In genomic region chr22:44707178-44707577, GRCh38 we compare ENCODE assay signal across 25 cellular contexts. TPM values are rescaled to one million over a fixed set of nuclear protein-coding genes. Genes with fewer than 3 reads are reported as not detected.
"Had no signal": no experiment of that assay in that cellular context is flagged by ENCODE, and none has a peak within 500 bp of the region (broad histone marks: within the 10 kb centered on the region; RNA-seq: fewer than 3 reads in every experiment).

No MANE protein-coding gene starts in this region.

- H3K4me3 Mint-ChIP-seq: activated CD4-positive, alpha-beta memory T cell treated with anti-CD3 and anti-CD28 coated beads for 36 hours; activated CD4-positive, alpha-beta T cell treated with anti-CD3 and anti-CD28 coated beads, Interleukin-2, amount 10 ng/mL, durations not matched to agents 24 days and 14 days; activated naive CD4-positive, alpha-beta T cell treated with anti-CD3 and anti-CD28 coated beads, Interleukin-2, amount 10 ng/mL, durations not matched to agents 7 days and 5 days; activated T-helper 1 cell treated with anti-CD3 and anti-CD28 coated beads, Interleukin-12 subunit alpha, Interleukin-12 subunit beta, Interleukin-2, Interleukin-4 antibody, amounts not matched to agents 30 ng/mL and 10 ng/mL and 1 ng/mL, durations not matched to agents 14 hours and 24 hours and 36 hours; mesothelial cell of epicardium; T-helper 1 cell treated with Interleukin-12 subunit alpha and Interleukin-12 subunit beta and Interleukin-4 antibody, amounts not matched to agents 30 μg/mL and 1 μg/mL, for 36 hours had no signal

- H2AFZ ChIP-seq: hepatocyte, parathyroid adenoma had no signal

- H3K27me3 Mint-ChIP-seq: activated CD4-positive, alpha-beta memory T cell treated with anti-CD3 and anti-CD28 coated beads for 36 hours had no signal

- DNase-seq: activated CD4-positive, alpha-beta memory T cell treated with anti-CD3 and anti-CD28 coated beads for 36 hours; activated CD4-positive, alpha-beta T cell treated with anti-CD3 and anti-CD28 coated beads, Interleukin-2, amount 10 ng/mL, durations not matched to agents 24 days and 14 days; activated CD4-positive, CD25-positive, alpha-beta regulatory T cell treated with anti-CD3 and anti-CD28 coated beads, Interleukin-2, amount 50 U/mL, for 72 hours; activated CD8-positive, alpha-beta memory T cell treated with anti-CD3 and anti-CD28 coated beads, Interleukin-2, amount 50 U/mL, for 4 hours; activated gamma-delta T cell; activated naive CD4-positive, alpha-beta T cell treated with anti-CD3 and anti-CD28 coated beads, Interleukin-2, amount 10 ng/mL, durations not matched to agents 7 days and 5 days; activated T-cell treated with anti-CD3 and anti-CD28 coated beads, Interleukin-2, amount 50 U/mL, for 1 hour; islet precursor cell; naive B cell; nucleus accumbens; psoas muscle; stimulated activated CD4-positive, alpha-beta T cell treated with anti-CD3 and anti-CD28 coated beads, Interleukin-2, amount 100 ng/mL, for 48 hours; stimulated activated naive CD8-positive, alpha-beta T cell treated with anti-CD3 and anti-CD28 coated beads, Interleukin-15, Interleukin-2, amounts not matched to agents 100 U/mL and 50 U/mL, for 24 hours; upper lobe of left lung had no signal

- H3K27me3 ChIP-seq: hepatocyte, upper lobe of left lung, vagina had no signal

- H3K27ac ChIP-seq: coronary artery, gastroesophageal sphincter, hepatocyte, parathyroid adenoma, psoas muscle, thoracic aorta, upper lobe of left lung, vagina had no signal

- ATAC-seq: gastroesophageal sphincter; left colon; psoas muscle; stimulated activated naive CD8-positive, alpha-beta T cell treated with anti-CD3 and anti-CD28 coated beads, Interleukin-15, Interleukin-2, amounts not matched to agents 100 U/mL and 50 U/mL, for 24 hours had no signal

- H3K4me3 ChIP-seq: coronary artery, gastroesophageal sphincter, hepatocyte, psoas muscle, thoracic aorta, upper lobe of left lung, vagina had no signal

- H3K9me3 ChIP-seq: gastroesophageal sphincter, psoas muscle, thoracic aorta, upper lobe of left lung, vagina had no signal

- H3K27ac Mint-ChIP-seq: activated CD4-positive, alpha-beta memory T cell treated with anti-CD3 and anti-CD28 coated beads for 36 hours; activated CD4-positive, alpha-beta T cell treated with anti-CD3 and anti-CD28 coated beads, Interleukin-2, amount 10 ng/mL, durations not matched to agents 24 days and 14 days; activated naive CD4-positive, alpha-beta T cell treated with anti-CD3 and anti-CD28 coated beads, Interleukin-2, amount 10 ng/mL, durations not matched to agents 7 days and 5 days; activated T-helper 1 cell treated with anti-CD3 and anti-CD28 coated beads, Interleukin-12 subunit alpha, Interleukin-12 subunit beta, Interleukin-2, Interleukin-4 antibody, amounts not matched to agents 30 ng/mL and 10 ng/mL and 1 ng/mL, durations not matched to agents 14 hours and 24 hours and 36 hours; mesothelial cell of epicardium; T-helper 1 cell treated with Interleukin-12 subunit alpha and Interleukin-12 subunit beta and Interleukin-4 antibody, amounts not matched to agents 30 μg/mL and 1 μg/mL, for 36 hours had no signal

- H3K9me3 Mint-ChIP-seq: activated CD4-positive, alpha-beta memory T cell treated with anti-CD3 and anti-CD28 coated beads for 36 hours; activated CD4-positive, alpha-beta T cell treated with anti-CD3 and anti-CD28 coated beads, Interleukin-2, amount 10 ng/mL, durations not matched to agents 24 days and 14 days; activated naive CD4-positive, alpha-beta T cell treated with anti-CD3 and anti-CD28 coated beads, Interleukin-2, amount 10 ng/mL, durations not matched to agents 7 days and 5 days; activated T-helper 1 cell treated with anti-CD3 and anti-CD28 coated beads, Interleukin-12 subunit alpha, Interleukin-12 subunit beta, Interleukin-2, Interleukin-4 antibody, amounts not matched to agents 30 ng/mL and 10 ng/mL and 1 ng/mL, durations not matched to agents 14 hours and 24 hours and 36 hours; mesothelial cell of epicardium; naive B cell; T-helper 1 cell treated with Interleukin-12 subunit alpha and Interleukin-12 subunit beta and Interleukin-4 antibody, amounts not matched to agents 30 μg/mL and 1 μg/mL, for 36 hours had no signal

- H3K9ac ChIP-seq: parathyroid adenoma had no signal

- H3K4me2 ChIP-seq: hepatocyte had no signal

- H3K36me3 Mint-ChIP-seq: activated CD4-positive, alpha-beta memory T cell treated with anti-CD3 and anti-CD28 coated beads for 36 hours; naive B cell had no signal

- H3K36me3 ChIP-seq: gastroesophageal sphincter, thoracic aorta, upper lobe of left lung, vagina had no signal

- H3K4me1 ChIP-seq: parathyroid adenoma, psoas muscle had no signal

RNA-seq across cellular contexts. Expression of gene ARHGAP8, which starts 45.2 kb away (rescaled TPM):
- total RNA-seq: endothelial cell of umbilical vein had no signal
- polyA plus RNA-seq: endothelial cell of umbilical vein, psoas muscle had no signal
